ENCODE assay signal across 1 cellular context in genomic region chr17:58487589-58488427, GRCh38.
TF ChIP-seq lines count a peak whose summit lies in the region.

Gene HSF5 (minus strand): TSS chr17:58488408. CDS start chr17:58488274, 134 bp downstream.

TF ChIP-seq in K562, 482 proteins besides CTCF, POLR2A, EP300 and RAD21 (continued from another document):
- TF ChIP-seq, protein P1, sequence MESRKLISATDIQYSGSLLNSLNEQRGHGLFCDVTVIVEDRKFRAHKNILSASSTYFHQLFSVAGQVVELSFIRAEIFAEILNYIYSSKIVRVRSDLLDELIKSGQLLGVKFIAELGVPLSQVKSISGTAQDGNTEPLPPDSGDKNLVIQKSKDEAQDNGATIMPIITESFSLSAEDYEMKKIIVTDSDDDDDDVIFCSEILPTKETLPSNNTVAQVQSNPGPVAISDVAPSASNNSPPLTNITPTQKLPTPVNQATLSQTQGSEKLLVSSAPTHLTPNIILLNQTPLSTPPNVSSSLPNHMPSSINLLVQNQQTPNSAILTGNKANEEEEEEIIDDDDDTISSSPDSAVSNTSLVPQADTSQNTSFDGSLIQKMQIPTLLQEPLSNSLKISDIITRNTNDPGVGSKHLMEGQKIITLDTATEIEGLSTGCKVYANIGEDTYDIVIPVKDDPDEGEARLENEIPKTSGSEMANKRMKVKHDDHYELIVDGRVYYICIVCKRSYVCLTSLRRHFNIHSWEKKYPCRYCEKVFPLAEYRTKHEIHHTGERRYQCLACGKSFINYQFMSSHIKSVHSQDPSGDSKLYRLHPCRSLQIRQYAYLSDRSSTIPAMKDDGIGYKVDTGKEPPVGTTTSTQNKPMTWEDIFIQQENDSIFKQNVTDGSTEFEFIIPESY (CRISPR knock-in tag; IDR thresholded peaks at IDR 0.05): peak; percentile 68
